In genomic region chr11:103541186-103541795, GRCh38 we compare ENCODE assay signal across 15 cellular contexts.
DNase-seq lines count a peak whose midpoint lies in the region; ATAC-seq lines count a peak whose summit lies in the region.
"Had no signal": no experiment of that assay in that cellular context is flagged by ENCODE, and none has a peak within 500 bp of the region (broad histone marks: within the 10 kb centered on the region; RNA-seq: fewer than 3 reads in every experiment).

No MANE protein-coding gene starts in this region.

- DNase-seq in DMS153 (lab: John Stamatoyannopoulos, UW) (peak; percentile 45), HT1080 (ENCODE audit: low read depth) (peak; percentile 29), RKO (ENCODE audit: low spot score) (peak; percentile 12), DMS114 treated with DMSO at 0.1 percent for 48 hours (lab: John Stamatoyannopoulos, UW; ENCODE audit: unreplicated experiment) (no peak)
- DNase-seq in stimulated activated CD4-positive, alpha-beta T cell treated with anti-CD3 and anti-CD28 coated beads, Interleukin-2, amount 100 ng/mL, for 48 hours, result no peak
- DNase-seq: activated T-cell treated with anti-CD3 and anti-CD28 coated beads, Interleukin-2, amount 50 U/mL, for 24 hours; H9; NCI-H1930; NCI-H526 treated with DMSO at 0.1 percent for 48 hours; stimulated activated CD4-positive, alpha-beta T cell treated with anti-CD3 and anti-CD28 coated beads, Interleukin-4, amount 100 ng/mL, for 4 hours; stimulated activated CD8-positive, alpha-beta memory T cell treated with anti-CD3 and anti-CD28 coated beads, Interleukin-4, amount 100 ng/mL, for 48 hours had no signal

- ATAC-seq in esophagus mucosa, result peak; percentile 98
- ATAC-seq in HG03460 (IDR thresholded peaks at IDR 0.05; ENCODE audit: unreplicated experiment), result no peak
- no peak for ATAC-seq in HG03039 (IDR thresholded peaks at IDR 0.05; ENCODE audit: unreplicated experiment)
- ATAC-seq: activated naive CD4-positive, alpha-beta T cell treated with anti-CD3 and anti-CD28 coated beads, Interleukin-2, amount 50 U/mL, for 72 hours had no signal

Comparison
In these comparisons a context has a peak if more than half of its experiments do, and no peak if none do; other contexts are left out.
1. DNase-seq: peak in DMS153 (single experiment), HT1080 (single experiment) and RKO (single experiment); none in stimulated activated CD4-positive, alpha-beta T cell treated with anti-CD3 and anti-CD28 coated beads, Interleukin-2, amount 100 ng/mL, for 48 hours (0 of 2) and DMS114 treated with DMSO at 0.1 percent for 48 hours (single experiment).